Comparison of ENCODE assay signal across 8 cellular contexts in genomic region chr11:9459573-9460321, GRCh38. TPM values are rescaled to one million over a fixed set of nuclear protein-coding genes. Genes with fewer than 3 reads are reported as not detected.
DNase-seq lines count a peak whose midpoint lies in the region; ATAC-seq and TF ChIP-seq lines count a peak whose summit lies in the region.

No MANE protein-coding gene starts in this region.

- peak; percentile 76 for DNase-seq in GM23248
- peak in 2 of 3 donors; percentile 43 to 54 for DNase-seq in Peyer's patch
- peak in 4 of 7 donors; percentile 19 to 66 (median 45) for DNase-seq in adrenal gland
- DNase-seq in left ventricle myocardium inferior, result no peak

- H2AFZ ChIP-seq in ACC112 (ENCODE audit: low read length, unreplicated experiment), result peak overlapping the region; percentile 33
- peak overlapping the region; percentile 27 for H2AFZ ChIP-seq in GM23248

- TF ChIP-seq CTCF in Peyer's patch (IDR thresholded peaks at IDR 0.05) (no peak), adrenal gland (IDR thresholded peaks at IDR 0.05) (no peak), left ventricle myocardium inferior (IDR thresholded peaks at IDR 0.05; ENCODE audit: borderline replicate concordance) (no peak)

- H4K20me1 ChIP-seq in GM23248 (ENCODE audit: insufficient read depth), result no peaks in the 10 kb centered on the region

- peak overlapping the region; percentile 90 for H3K4me2 ChIP-seq in GM23248 (ENCODE audit: unreplicated experiment)

- TF ChIP-seq POLR2A in Peyer's patch (IDR thresholded peaks at IDR 0.05) (no peak), adrenal gland (IDR thresholded peaks at IDR 0.05) (no peak)

- H3K4me3 ChIP-seq in ACC112 (ENCODE audit: low read depth, low read length) (peak overlapping the region; percentile 87), GM23248 (peak overlapping the region; percentile 91), Peyer's patch (peak overlapping the region; percentile 81 to 89 (median 86)), adrenal gland (peak overlapping the region; percentile 48 to 98 (median 56)), left ventricle myocardium inferior (peak overlapping the region; percentile 84), rectal smooth muscle tissue (ENCODE audit: low read length) (peak overlapping the region; percentile 97)

- intact Hi-C loops in adrenal gland (cut with DNase I) (no loop called here), left ventricle myocardium inferior (cut with micrococcal nuclease) (no loop called here)

- H3K27ac ChIP-seq in ACC112 (ENCODE audit: low read depth, low read length) (peak overlapping the region; percentile 89), GM23248 (peak overlapping the region; percentile 96), Peyer's patch (peak overlapping the region; percentile 96 to 99 (median 96)), adrenal gland (peak overlapping the region; percentile 93 to 99 (median 97)), left ventricle myocardium inferior (replicated peaks) (peak overlapping the region; percentile 99), rectal smooth muscle tissue (ENCODE audit: low read depth, low read length) (peak overlapping the region; percentile 99)

- ATAC-seq in HG02798 (IDR thresholded peaks at IDR 0.05; ENCODE audit: poor library complexity, unreplicated experiment) (no peak), GM21360 (IDR thresholded peaks at IDR 0.05; ENCODE audit: unreplicated experiment) (no peak)

- peaks cover 15% of the 10 kb centered on the region for H3K4me1 ChIP-seq in ACC112 (ENCODE audit: control insufficient read depth, insufficient read depth, low read length, unreplicated experiment)
- H3K4me1 ChIP-seq in GM23248 (ENCODE audit: insufficient read depth), result peaks cover 14% of the 10 kb centered on the region; the same call in 1 of the 2 replicates
- H3K4me1 ChIP-seq in Peyer's patch, result peaks cover 3 to 14% (median 10%) of the 10 kb centered on the region in 4 donors
- H3K4me1 ChIP-seq in adrenal gland (replicated peaks in 1 of 2), result peaks cover 8 to 20% of the 10 kb centered on the region in 2 donors
- peaks cover 35% of the 10 kb centered on the region for H3K4me1 ChIP-seq in left ventricle myocardium inferior
- H3K4me1 ChIP-seq in rectal smooth muscle tissue (ENCODE audit: control insufficient read depth, insufficient read depth, low read length), result peaks cover 8% of the 10 kb centered on the region

- 4% methylated on average over 25 of the region's 25 CpGs for WGBS in GM23248 (ENCODE audit: low coverage in 1 of 2, low lambda C conversion rate in 2 of 2, missing lambda C conversion rate in 2 of 2), 2 experiments
- 4 to 5% (median 4%) methylated on average over 24 to 25 of the region's 25 CpGs for WGBS in adrenal gland, 4 donors

- in situ Hi-C loops in GM23248 (cut with MboI), result no loop called here

- H3K36me3 ChIP-seq in ACC112 (ENCODE audit: insufficient read depth, low read length) (no peaks in the 10 kb centered on the region), GM23248 (ENCODE audit: low read depth) (no peaks in the 10 kb centered on the region), Peyer's patch (no peaks in the 10 kb centered on the region), adrenal gland (replicated peaks in 1 of 2) (no peaks in the 10 kb centered on the region), left ventricle myocardium inferior (no peaks in the 10 kb centered on the region), rectal smooth muscle tissue (ENCODE audit: control insufficient read depth, insufficient read depth, low read length) (no peaks in the 10 kb centered on the region)

- H3K9me3 ChIP-seq in GM23248 (ENCODE audit: low read depth), result no peaks in the 10 kb centered on the region
- H3K9me3 ChIP-seq in Peyer's patch, result no peaks in the 10 kb centered on the region
- no peaks in the 10 kb centered on the region for H3K9me3 ChIP-seq in adrenal gland (replicated peaks in 1 of 3)
- no peaks in the 10 kb centered on the region for H3K9me3 ChIP-seq in left ventricle myocardium inferior (replicated peaks)

- H3K79me2 ChIP-seq in ACC112 (ENCODE audit: control insufficient read depth, insufficient read depth, low read length, unreplicated experiment) (peaks cover 43% of the 10 kb centered on the region), GM23248 (ENCODE audit: insufficient read depth) (peaks cover 48% of the 10 kb centered on the region)

- no peaks in the 10 kb centered on the region for H3K27me3 ChIP-seq in ACC112 (ENCODE audit: insufficient read depth, low read length)
- no peaks in the 10 kb centered on the region for H3K27me3 ChIP-seq in GM23248 (replicated peaks; ENCODE audit: insufficient read depth)
- no peaks in the 10 kb centered on the region for H3K27me3 ChIP-seq in Peyer's patch
- H3K27me3 ChIP-seq in adrenal gland, result no peaks in the 10 kb centered on the region
- H3K27me3 ChIP-seq in left ventricle myocardium inferior (ENCODE audit: low read depth), result no peaks in the 10 kb centered on the region
- H3K27me3 ChIP-seq in rectal smooth muscle tissue (ENCODE audit: control insufficient read depth, insufficient read depth, low read length), result no peaks in the 10 kb centered on the region

- H3K9me2 ChIP-seq in GM23248 (ENCODE audit: insufficient read depth), result no peaks in the 10 kb centered on the region

- peaks cover 34% of the 10 kb centered on the region for H3F3A ChIP-seq in GM23248 (ENCODE audit: insufficient read depth)

- peak overlapping the region; percentile 99 for H3K9ac ChIP-seq in GM23248
- peak overlapping the region; percentile 99 for H3K9ac ChIP-seq in rectal smooth muscle tissue (ENCODE audit: low read length)

RNA-seq across cellular contexts. Expression of gene ZNF143, which starts 1.1 kb away (rescaled TPM):
- total RNA-seq in GM23248 (2014; rRNA removed; shearing (Covaris generic)), result 5.3 and 20.5 TPM in 2 replicates
- polyA plus RNA-seq in GM23248 (2016; fragmentation: Nextera tagmentation; extraction: Ambion mirVana), result 13.6 and 16.7 TPM in 2 replicates
- 10 to 100 TPM in 3 of 4 donors, 1 to 10 TPM in 1; 8.5 to 56.1 (median 35.7) TPM for total RNA-seq in Peyer's patch
- total RNA-seq in adrenal gland, result 10 to 100 TPM in 6 of 8 donors, 1 to 10 TPM in 2; 8.3 to 29.8 (median 17.1) TPM
- polyA plus RNA-seq in adrenal gland, result 10 to 100 TPM in 1 of 3 donors, 1 to 10 TPM in 2; 6.8 to 23.1 (median 7.4) TPM
- total RNA-seq in left ventricle myocardium inferior, result 21.7 TPM
